In the genomic region with DNA sequence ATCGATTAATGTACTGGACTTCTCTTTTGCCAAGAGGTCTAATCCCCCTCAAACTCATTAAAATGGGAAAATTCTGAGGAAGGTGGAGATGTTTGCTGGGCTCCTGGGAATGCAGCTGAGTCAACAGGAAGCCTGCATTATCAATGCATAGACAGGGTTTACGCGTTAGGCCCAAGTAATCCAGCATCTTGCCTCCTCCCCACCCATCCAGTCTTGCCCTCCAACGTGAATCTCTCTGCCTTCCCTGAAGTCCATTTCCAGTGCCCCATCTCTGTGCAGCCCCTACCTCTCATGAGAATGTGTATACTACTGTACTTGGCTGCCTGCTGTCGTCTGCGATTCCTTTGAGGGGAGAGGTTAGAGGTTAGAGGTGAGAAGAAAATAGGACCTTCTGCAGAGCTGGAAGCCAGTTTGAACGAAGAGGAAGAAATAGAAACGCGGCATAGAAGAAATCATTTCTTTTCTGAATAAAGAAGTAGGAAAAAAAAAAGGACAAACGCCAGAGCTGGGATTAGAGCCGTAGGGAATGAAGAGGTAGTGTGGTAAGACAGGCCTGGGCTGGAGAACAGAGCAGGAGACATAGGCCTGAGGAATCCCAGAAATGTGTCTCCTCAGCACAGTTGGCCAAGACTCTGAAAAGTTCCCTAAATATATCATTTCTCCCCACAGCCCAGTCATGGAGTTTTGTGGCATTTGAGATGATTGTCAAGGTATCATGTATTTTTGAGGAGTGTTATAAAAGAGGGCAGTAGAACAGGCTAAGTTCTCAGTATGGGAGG, we compare ENCODE assay signal across 15 cellular contexts.
DNase-seq lines count a peak whose midpoint lies in the region; TF ChIP-seq lines count a peak whose summit lies in the region.
"Had no signal": no experiment of that assay in that cellular context is flagged by ENCODE, and none has a peak within 500 bp of the region (broad histone marks: within the 10 kb centered on the region; RNA-seq: fewer than 3 reads in every experiment).

No MANE protein-coding gene starts in this region.

- H3K27ac ChIP-seq in cardiac muscle cell (peak overlapping the region; percentile 43), tibial artery (peak overlapping the region; percentile 35 to 53), suprapubic skin (no peak overlapping the region)
- H3K27ac ChIP-seq: pancreas, thoracic aorta had no signal

- TF ChIP-seq CTCF in cardiac muscle cell (IDR thresholded peaks at IDR 0.05; ENCODE audit: low read depth, low read length) (no peak), choroid plexus epithelial cell (conservative IDR thresholded peaks at IDR 0.05; ENCODE audit: low read depth, low read length) (no peak), tibial artery (IDR thresholded peaks at IDR 0.05) (no peak), suprapubic skin (IDR thresholded peaks at IDR 0.05) (no peak)

- H3K4me3 ChIP-seq in cardiac muscle cell (no peak overlapping the region), choroid plexus epithelial cell (ENCODE audit: low read depth, low read length) (no peak overlapping the region), tibial artery (no peak overlapping the region), suprapubic skin (no peak overlapping the region)
- H3K4me3 ChIP-seq: heart left ventricle, lung, pancreas, thoracic aorta had no signal

- H3K9me3 ChIP-seq in cardiac muscle cell (ENCODE audit: low read depth) (no peaks in the 10 kb centered on the region), tibial artery (no peaks in the 10 kb centered on the region), suprapubic skin (no peaks in the 10 kb centered on the region)
- H3K9me3 ChIP-seq: heart left ventricle, pancreas, thoracic aorta had no signal

- intact Hi-C loops in cardiac septum (cut with DNase I) (no loop called here), tibial artery (cut with DNase I; ENCODE audit: low total_unique reads) (no loop called here)

- peaks cover 16% of the 10 kb centered on the region for H3K4me1 ChIP-seq in cardiac muscle cell (ENCODE audit: low read depth)
- H3K4me1 ChIP-seq in tibial artery = peaks cover 0 to 21% (median 0%) of the 10 kb centered on the region in 4 donors
- no peaks in the 10 kb centered on the region for H3K4me1 ChIP-seq in suprapubic skin
- H3K4me1 ChIP-seq: pancreas had no signal

- H3K27me3 ChIP-seq in cardiac muscle cell (no peaks in the 10 kb centered on the region), tibial artery (no peaks in the 10 kb centered on the region), suprapubic skin (no peaks in the 10 kb centered on the region)
- H3K27me3 ChIP-seq: heart left ventricle, pancreas had no signal

- H3K36me3 ChIP-seq in cardiac muscle cell (no peaks in the 10 kb centered on the region), tibial artery (peaks cover 10 to 62% (median 57%) of the 10 kb centered on the region in 3 donors), suprapubic skin (peaks cover 62% of the 10 kb centered on the region)
- H3K36me3 ChIP-seq: pancreas had no signal

- 61% methylated on average over 11 of the region's 11 CpGs for WGBS in suprapubic skin

- peak in 1 of 2 donors; percentile 57 for DNase-seq in cardiac muscle cell (ENCODE audit: low read depth in 1 of 2, low spot score in 1 of 2)
- DNase-seq in cardiac septum (ENCODE audit: low spot score) = no peak
- peak; percentile 54 for DNase-seq in choroid plexus epithelial cell (ENCODE audit: low read depth)
- DNase-seq in islet precursor cell = peak; percentile 83
- no peak for DNase-seq in tibial artery
- no peak for DNase-seq in SW 1271 (lab: John Stamatoyannopoulos, UW)
- no peak for DNase-seq in NCI-H1048 (lab: John Stamatoyannopoulos, UW)
- no peak for DNase-seq in suprapubic skin (ENCODE audit: low spot score in 2 of 2)
- DNase-seq: ACHN; activated naive CD8-positive, alpha-beta T cell treated with anti-CD3 and anti-CD28 coated beads, Interleukin-2, amount 50 U/mL, for 24 hours; heart left ventricle; NCI-H226; pancreas had no signal

- no peak for TF ChIP-seq EP300 in suprapubic skin (IDR thresholded peaks at IDR 0.05)

- no peak for TF ChIP-seq POLR2A in suprapubic skin (IDR thresholded peaks at IDR 0.05)

Comparison
In these comparisons a context has a peak if more than half of its experiments do, and no peak if none do; other contexts are left out.
1. DNase-seq: peak in choroid plexus epithelial cell (single experiment) and islet precursor cell (single experiment); none in cardiac septum (single experiment), tibial artery (0 of 2), SW 1271 (0 of 2), NCI-H1048 (single experiment) and suprapubic skin (0 of 2).